Comparison of ENCODE assay signal across 1 cellular context in the genomic region with DNA sequence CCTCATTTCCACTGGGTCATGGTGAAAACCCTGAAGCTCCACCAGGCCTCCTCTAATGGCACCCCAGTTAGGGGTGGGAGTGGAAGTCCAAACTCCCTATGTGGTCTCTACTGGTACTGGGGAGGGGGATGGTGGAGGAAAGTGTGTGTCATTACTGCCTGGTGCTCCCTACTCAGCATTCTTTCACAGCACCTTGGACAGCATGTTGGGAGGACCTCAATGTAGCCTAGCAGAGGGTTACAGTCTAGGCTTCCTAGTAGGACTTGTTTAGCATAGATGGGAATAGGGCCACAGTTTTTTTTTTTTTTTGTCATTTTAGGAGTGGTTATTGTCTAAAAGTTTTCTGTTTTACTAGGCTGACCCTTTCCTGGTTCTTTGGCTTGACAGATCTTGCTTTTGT.
TF ChIP-seq lines count a peak whose summit lies in the region.

No MANE protein-coding gene starts in this region.

TF ChIP-seq in HEK293, 187 proteins besides CTCF, POLR2A, EP300 and RAD21 (continued from another document):
- TF ChIP-seq, protein P1, sequence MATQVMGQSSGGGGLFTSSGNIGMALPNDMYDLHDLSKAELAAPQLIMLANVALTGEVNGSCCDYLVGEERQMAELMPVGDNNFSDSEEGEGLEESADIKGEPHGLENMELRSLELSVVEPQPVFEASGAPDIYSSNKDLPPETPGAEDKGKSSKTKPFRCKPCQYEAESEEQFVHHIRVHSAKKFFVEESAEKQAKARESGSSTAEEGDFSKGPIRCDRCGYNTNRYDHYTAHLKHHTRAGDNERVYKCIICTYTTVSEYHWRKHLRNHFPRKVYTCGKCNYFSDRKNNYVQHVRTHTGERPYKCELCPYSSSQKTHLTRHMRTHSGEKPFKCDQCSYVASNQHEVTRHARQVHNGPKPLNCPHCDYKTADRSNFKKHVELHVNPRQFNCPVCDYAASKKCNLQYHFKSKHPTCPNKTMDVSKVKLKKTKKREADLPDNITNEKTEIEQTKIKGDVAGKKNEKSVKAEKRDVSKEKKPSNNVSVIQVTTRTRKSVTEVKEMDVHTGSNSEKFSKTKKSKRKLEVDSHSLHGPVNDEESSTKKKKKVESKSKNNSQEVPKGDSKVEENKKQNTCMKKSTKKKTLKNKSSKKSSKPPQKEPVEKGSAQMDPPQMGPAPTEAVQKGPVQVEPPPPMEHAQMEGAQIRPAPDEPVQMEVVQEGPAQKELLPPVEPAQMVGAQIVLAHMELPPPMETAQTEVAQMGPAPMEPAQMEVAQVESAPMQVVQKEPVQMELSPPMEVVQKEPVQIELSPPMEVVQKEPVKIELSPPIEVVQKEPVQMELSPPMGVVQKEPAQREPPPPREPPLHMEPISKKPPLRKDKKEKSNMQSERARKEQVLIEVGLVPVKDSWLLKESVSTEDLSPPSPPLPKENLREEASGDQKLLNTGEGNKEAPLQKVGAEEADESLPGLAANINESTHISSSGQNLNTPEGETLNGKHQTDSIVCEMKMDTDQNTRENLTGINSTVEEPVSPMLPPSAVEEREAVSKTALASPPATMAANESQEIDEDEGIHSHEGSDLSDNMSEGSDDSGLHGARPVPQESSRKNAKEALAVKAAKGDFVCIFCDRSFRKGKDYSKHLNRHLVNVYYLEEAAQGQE (tag by site-specific recombination; IDR thresholded peaks at IDR 0.05), result peak; percentile 69; the same call in 1 of the 2 replicates
